15 cellular contexts compared by ENCODE assay signal in the genomic region with DNA sequence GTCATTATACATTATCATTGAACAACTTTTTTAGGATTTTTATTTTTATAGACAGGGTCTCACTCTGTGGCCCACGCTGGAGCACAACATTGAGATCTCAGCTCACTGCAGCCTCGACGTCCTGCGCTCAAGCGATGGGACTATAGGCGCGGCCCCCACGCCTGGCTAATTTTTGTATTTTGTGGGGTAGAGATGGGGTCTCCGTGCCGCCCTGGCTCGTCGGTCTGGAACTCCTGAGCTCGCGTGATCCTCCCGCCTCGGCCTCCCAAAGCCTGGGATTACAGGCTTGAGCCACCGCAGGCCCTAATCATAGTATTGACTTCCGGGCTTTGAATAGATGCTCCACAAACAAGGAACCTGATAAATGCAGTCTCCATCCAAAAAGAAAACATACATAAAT. TPM values are rescaled to one million over a fixed set of nuclear protein-coding genes. Genes with fewer than 3 reads are reported as not detected.
DNase-seq lines count a peak whose midpoint lies in the region; ATAC-seq, FAIRE-seq and TF ChIP-seq lines count a peak whose summit lies in the region.
"Had no signal": no experiment of that assay in that cellular context is flagged by ENCODE, and none has a peak within 500 bp of the region (broad histone marks: within the 10 kb centered on the region; RNA-seq: fewer than 3 reads in every experiment).

No MANE protein-coding gene starts in this region.

- 96% methylated on average over 18 of the region's 18 CpGs for WGBS in HepG2 (ENCODE audit: low lambda C conversion rate)
- 89% methylated on average over 8 of the region's 18 CpGs for WGBS in right lobe of liver (ENCODE audit: insufficient coverage, low coverage, low lambda C conversion rate, missing lambda C conversion rate)

- no peak for DNase-seq in HepG2 (ENCODE audit: low spot score)
- DNase-seq in right lobe of liver, result no peak
- no peak for DNase-seq in activated CD4-positive, alpha-beta memory T cell treated with anti-CD3 and anti-CD28 coated beads, Interleukin-2, amount 10 ng/mL, durations not matched to agents 7 days and 5 days
- no peak for DNase-seq in lower lobe of right lung
- no peak for DNase-seq in type B pancreatic cell (ENCODE audit: extremely low spot score, unreplicated experiment)
- no peak for DNase-seq in SIG-M5 treated with dmso at 0.1 percent for 504 hours (lab: John Stamatoyannopoulos, UW; ENCODE audit: unreplicated experiment)
- DNase-seq in NCI-H2196 (lab: John Stamatoyannopoulos, UW; ENCODE audit: unreplicated experiment), result no peak
- DNase-seq in CD1c-positive myeloid dendritic cell (ENCODE audit: extremely low spot score), result no peak
- DNase-seq: BE2C; GOT3; midbrain; NCI-H446 treated with DMSO at 0.1 percent for 48 hours; stimulated activated naive CD4-positive, alpha-beta T cell treated with Interleukin-2 at 50 U/mL for 16 hours had no signal

- H2AFZ ChIP-seq in HepG2 (ENCODE audit: low read length), result no peak overlapping the region

- 0 out of 2 replicates have a peak, but pooled peaks cover 7% of the 10 kb centered on the region for H4K20me1 ChIP-seq in HepG2 (ENCODE audit: insufficient read depth, low read length)

- ATAC-seq in HepG2, result no peak
- no peak for ATAC-seq in right lobe of liver
- ATAC-seq in lower lobe of right lung, result no peak
- ATAC-seq: Panc1 had no signal

- H3K9me3 ChIP-seq in HepG2 (ENCODE audit: low read length) (peaks cover 4% of the 10 kb centered on the region), right lobe of liver (no peaks in the 10 kb centered on the region), lower lobe of right lung (no peaks in the 10 kb centered on the region)
- H3K9me3 ChIP-seq: ascending aorta had no signal

- H3K4me2 ChIP-seq in HepG2 (ENCODE audit: low read depth, low read length), result peak overlapping the region; percentile 59

- peak overlapping the region; percentile 60 for H3K4me3 Mint-ChIP-seq in activated CD4-positive, alpha-beta memory T cell treated with anti-CD3 and anti-CD28 coated beads, Interleukin-2, amount 10 ng/mL, durations not matched to agents 7 days and 5 days
- peak overlapping the region; percentile 65 for H3K4me3 Mint-ChIP-seq in type B pancreatic cell

- in situ Hi-C loops in HepG2 (cut with HindIII; ENCODE audit: extremely low pct_ligation_motif_present, low pct_unique_long_range_greater_than_20kb), result no loop called here

- TF ChIP-seq CTCF in HepG2 (CRISPR knock-in tag; IDR thresholded peaks at IDR 0.05) (no peak), right lobe of liver (IDR thresholded peaks at IDR 0.05) (no peak), lower lobe of right lung (IDR thresholded peaks at IDR 0.05) (no peak), type B pancreatic cell (conservative IDR thresholded peaks at IDR 0.05) (no peak)

- H3K4me3 ChIP-seq in HepG2 (replicated peaks in 1 of 3; ENCODE audit: insufficient read depth in 1 of 3, low read depth in 2 of 3, low read length in 3 of 3) (peak overlapping the region in 1 of 3 experiments; percentile 87; a peak in 1 of 6 replicates), right lobe of liver (peak overlapping the region in 1 of 3 donors; percentile 69), lower lobe of right lung (peak overlapping the region; percentile 79)

- peaks cover 21% of the 10 kb centered on the region for H3K4me1 Mint-ChIP-seq in activated CD4-positive, alpha-beta memory T cell treated with anti-CD3 and anti-CD28 coated beads, Interleukin-2, amount 10 ng/mL, durations not matched to agents 7 days and 5 days
- H3K4me1 Mint-ChIP-seq in type B pancreatic cell (ENCODE audit: unreplicated experiment), result no peaks in the 10 kb centered on the region

- H3K27ac ChIP-seq in HepG2 (ENCODE audit: extremely low read length, insufficient read depth, low read length) (no peak overlapping the region), right lobe of liver (no peak overlapping the region), lower lobe of right lung (no peak overlapping the region)

- no peak for FAIRE-seq in HepG2 (lab: Jason Lieb, UNC)

- CTCF ChIA-PET in HepG2 (lab: Yijun Ruan, JAX; ENCODE audit: low intra/inter-chr PET ratio, low total read pairs), result no interaction called here
- CTCF ChIA-PET in activated CD4-positive, alpha-beta memory T cell treated with anti-CD3 and anti-CD28 coated beads, Interleukin-2, amount 10 ng/mL, durations not matched to agents 7 days and 5 days (lab: Charles Lee), result no interaction called here

- intact Hi-C loops in HepG2 (cut with micrococcal nuclease; ENCODE audit: unreplicated experiment), result no loop called here
- intact Hi-C loops in right lobe of liver (cut with DNase I), result no loop called here
- intact Hi-C loops in lower lobe of right lung (cut with DNase I), result no loop called here

- peaks cover 20% of the 10 kb centered on the region for H3K79me2 ChIP-seq in HepG2 (ENCODE audit: insufficient read depth, low read length)

- no peak overlapping the region for H3K27ac Mint-ChIP-seq in activated CD4-positive, alpha-beta memory T cell treated with anti-CD3 and anti-CD28 coated beads, Interleukin-2, amount 10 ng/mL, durations not matched to agents 7 days and 5 days
- H3K27ac Mint-ChIP-seq in type B pancreatic cell, result no peak overlapping the region

- BruUV-seq in HepG2 (replicated peaks; lab: Mats Ljungman, UMichigan), result TSS peak; percentile 83

- H3K36me3 ChIP-seq in HepG2 (replicated peaks in 1 of 2; ENCODE audit: control insufficient read depth in 1 of 2, insufficient read depth in 2 of 2, low read length in 2 of 2) (peaks cover 10 to 18% of the 10 kb centered on the region in 2 experiments; a peak in 4 of 5 replicates), right lobe of liver (peaks cover 0 to 14% (median 8%) of the 10 kb centered on the region in 4 donors), lower lobe of right lung (peaks cover 19% of the 10 kb centered on the region)

- TF ChIP-seq POLR2A in HepG2 (IDR thresholded peaks at IDR 0.05; ENCODE audit: insufficient read depth in 1 of 2, low read depth in 2 of 2, low read length in 2 of 2) (no peak), right lobe of liver (IDR thresholded peaks at IDR 0.05) (no peak)

- H3K27me3 ChIP-seq in HepG2 (ENCODE audit: control insufficient read depth in 1 of 2, insufficient read depth in 2 of 2, low read length in 2 of 2) (no peaks in the 10 kb centered on the region), right lobe of liver (no peaks in the 10 kb centered on the region), lower lobe of right lung (ENCODE audit: low read depth) (no peaks in the 10 kb centered on the region)
- H3K27me3 ChIP-seq: ascending aorta, BE2C had no signal

- H3K4me1 ChIP-seq in HepG2 (ENCODE audit: insufficient read depth, low read length) (peaks cover 33% of the 10 kb centered on the region), right lobe of liver (peaks cover 0 to 30% (median 15%) of the 10 kb centered on the region in 4 donors), lower lobe of right lung (peaks cover 23% of the 10 kb centered on the region)
- H3K4me1 ChIP-seq: BE2C had no signal

- no peaks in the 10 kb centered on the region for H3K27me3 Mint-ChIP-seq in activated CD4-positive, alpha-beta memory T cell treated with anti-CD3 and anti-CD28 coated beads, Interleukin-2, amount 10 ng/mL, durations not matched to agents 7 days and 5 days
- no peaks in the 10 kb centered on the region for H3K27me3 Mint-ChIP-seq in type B pancreatic cell

- H3K9ac ChIP-seq in HepG2 (ENCODE audit: insufficient read depth, low read depth, low read length), result no peak overlapping the region

- POLR2A ChIA-PET in HepG2 (lab: Yijun Ruan, JAX), result interaction anchor here (1.1 kb wide), 1 partner anchor 15 kb away, joined by 3 read pairs; no protein-coding TSS in a partner anchor
- POLR2A ChIA-PET in activated CD4-positive, alpha-beta memory T cell treated with anti-CD3 and anti-CD28 coated beads, Interleukin-2, amount 10 ng/mL, durations not matched to agents 7 days and 5 days (lab: Charles Lee), result no interaction called here

- no peak for TF ChIP-seq EP300 in HepG2 (IDR thresholded peaks at IDR 0.05; ENCODE audit: low read depth in 2 of 2, low read length in 2 of 2)
- TF ChIP-seq EP300 in HepG2 (CRISPR knock-in tag; IDR thresholded peaks at IDR 0.05; ENCODE audit: borderline replicate concordance), result no peak

- no peaks in the 10 kb centered on the region for H3K9me3 Mint-ChIP-seq in activated CD4-positive, alpha-beta memory T cell treated with anti-CD3 and anti-CD28 coated beads, Interleukin-2, amount 10 ng/mL, durations not matched to agents 7 days and 5 days
- peaks cover 6% of the 10 kb centered on the region for H3K9me3 Mint-ChIP-seq in type B pancreatic cell

- no peak for TF ChIP-seq RAD21 in HepG2 (CRISPR knock-in tag; IDR thresholded peaks at IDR 0.05)

- peaks cover 22% of the 10 kb centered on the region for H3K36me3 Mint-ChIP-seq in activated CD4-positive, alpha-beta memory T cell treated with anti-CD3 and anti-CD28 coated beads, Interleukin-2, amount 10 ng/mL, durations not matched to agents 7 days and 5 days (ENCODE audit: low read depth)
- H3K36me3 Mint-ChIP-seq in type B pancreatic cell, result peaks cover 9% of the 10 kb centered on the region

RNA-seq across cellular contexts. Expression of gene EDF1, which starts 1.4 kb away (rescaled TPM):
- 379 and 474 TPM in 2 replicates for total RNA-seq in HepG2 (2016; rRNA removed; fragmentation: Illumina TruSeq; extraction: Trizol)
- total RNA-seq in HepG2 (2016; cell fraction: cytosol; rRNA removed; fragmentation: Illumina TruSeq; extraction: Trizol; ENCODE audit: low read depth), result 152 and 180 TPM in 2 replicates
- 390 and 529 TPM in 2 replicates for total RNA-seq in HepG2 (2016; cell fraction: insoluble cytoplasmic fraction; rRNA removed; fragmentation: Illumina TruSeq; extraction: Trizol)
- total RNA-seq in HepG2 (2016; cell fraction: membrane; rRNA removed; fragmentation: Illumina TruSeq; extraction: Trizol), result 186 and 193 TPM in 2 replicates
- 157 and 160 TPM in 2 replicates for total RNA-seq in HepG2 (2016; cell fraction: nucleus; rRNA removed; fragmentation: Illumina TruSeq; extraction: Trizol)
- polyA plus RNA-seq in HepG2 (2011; rRNA removed), result 235 and 269 TPM in 2 replicates
- polyA plus RNA-seq in HepG2 (2011; cell fraction: cytosol; rRNA removed), result 392 and 430 TPM in 2 replicates
- polyA plus RNA-seq in HepG2 (2011; cell fraction: nucleus; rRNA removed), result 129 and 177 TPM in 2 replicates
- polyA plus RNA-seq in HepG2 (2012), result 257 and 326 TPM in 2 replicates
- polyA plus RNA-seq in HepG2 (2016; cell fraction: cytosol; fragmentation: Illumina TruSeq; extraction: Trizol; ENCODE audit: low read depth), result 191 and 202 TPM in 2 replicates
- polyA plus RNA-seq in HepG2 (2016; cell fraction: insoluble cytoplasmic fraction; fragmentation: Illumina TruSeq; extraction: Trizol; ENCODE audit: low read depth), result 553 and 620 TPM in 2 replicates
- 198 and 200 TPM in 2 replicates for polyA plus RNA-seq in HepG2 (2016; cell fraction: membrane; fragmentation: Illumina TruSeq; extraction: Trizol; ENCODE audit: low read depth)
- 307 and 322 TPM in 2 replicates for polyA plus RNA-seq in HepG2 (2016; cell fraction: nucleus; fragmentation: Illumina TruSeq; extraction: Trizol; ENCODE audit: insufficient read depth, low read depth)
- polyA minus RNA-seq in HepG2 (2011; rRNA and poly(A)+ RNA removed; ENCODE audit: low replicate concordance), result 34.3 and 99.7 TPM in 2 replicates
- 87.8 and 91.0 TPM in 2 replicates for polyA minus RNA-seq in HepG2 (2011; cell fraction: cytosol; rRNA and poly(A)+ RNA removed)
- polyA minus RNA-seq in HepG2 (2011; cell fraction: nucleus; rRNA and poly(A)+ RNA removed), result 84.2 and 94.6 TPM in 2 replicates
- 100 to 1,000 TPM; 216 to 486 (median 227) TPM for total RNA-seq in right lobe of liver
- 100 to 1,000 TPM; 301 to 316 TPM for total RNA-seq in activated CD4-positive, alpha-beta memory T cell treated with anti-CD3 and anti-CD28 coated beads, Interleukin-2, amount 10 ng/mL, durations not matched to agents 7 days and 5 days
- total RNA-seq in lower lobe of right lung, result 230 TPM
- 324 and 342 TPM in 2 replicates for total RNA-seq in type B pancreatic cell (ENCODE audit: low replicate concordance)

RNA-seq across cellular contexts. Expression of gene MAMDC4, which starts 15.3 kb away (rescaled TPM):
- total RNA-seq in HepG2 (2016; rRNA removed; fragmentation: Illumina TruSeq; extraction: Trizol) (1.2 and 6.0 TPM in 2 replicates), right lobe of liver (10 to 100 TPM in 4 of 6 experiments, 1 to 10 TPM in 2; 5.7 to 27.9 (median 22.5) TPM), lower lobe of right lung (13.5 TPM), type B pancreatic cell (ENCODE audit: low replicate concordance) (18.4 and 29.1 TPM in 2 replicates)
- 1.7 and 2.2 TPM in 2 replicates for total RNA-seq in HepG2 (2016; cell fraction: cytosol; rRNA removed; fragmentation: Illumina TruSeq; extraction: Trizol; ENCODE audit: low read depth)
- 1.0 and 7.5 TPM in 2 replicates for total RNA-seq in HepG2 (2016; cell fraction: insoluble cytoplasmic fraction; rRNA removed; fragmentation: Illumina TruSeq; extraction: Trizol)
- 0.83 and 1.1 TPM in 2 replicates for total RNA-seq in HepG2 (2016; cell fraction: membrane; rRNA removed; fragmentation: Illumina TruSeq; extraction: Trizol)
- 7.7 and 10.7 TPM in 2 replicates for total RNA-seq in HepG2 (2016; cell fraction: nucleus; rRNA removed; fragmentation: Illumina TruSeq; extraction: Trizol)
- polyA plus RNA-seq in HepG2 (2011; rRNA removed), result 6.8 and 7.9 TPM in 2 replicates
- 1.2 and 2.6 TPM in 2 replicates for polyA plus RNA-seq in HepG2 (2011; cell fraction: cytosol; rRNA removed)
- 170 and 232 TPM in 2 replicates for polyA plus RNA-seq in HepG2 (2011; cell fraction: nucleus; rRNA removed)
- 6.5 and 6.7 TPM in 2 replicates for polyA plus RNA-seq in HepG2 (2012)
- 0.48 and 0.49 TPM in 2 replicates for polyA plus RNA-seq in HepG2 (2016; cell fraction: cytosol; fragmentation: Illumina TruSeq; extraction: Trizol; ENCODE audit: low read depth)
- 1.2 and 1.3 TPM in 2 replicates for polyA plus RNA-seq in HepG2 (2016; cell fraction: insoluble cytoplasmic fraction; fragmentation: Illumina TruSeq; extraction: Trizol; ENCODE audit: low read depth)
- 0.57 and 0.68 TPM in 2 replicates for polyA plus RNA-seq in HepG2 (2016; cell fraction: membrane; fragmentation: Illumina TruSeq; extraction: Trizol; ENCODE audit: low read depth)
- 32.1 and 33.9 TPM in 2 replicates for polyA plus RNA-seq in HepG2 (2016; cell fraction: nucleus; fragmentation: Illumina TruSeq; extraction: Trizol; ENCODE audit: insufficient read depth, low read depth)
- polyA minus RNA-seq in HepG2 (2011; rRNA and poly(A)+ RNA removed; ENCODE audit: low replicate concordance), result 0.96 and 2.4 TPM in 2 replicates
- 0.69 and 1.2 TPM in 2 replicates for polyA minus RNA-seq in HepG2 (2011; cell fraction: cytosol; rRNA and poly(A)+ RNA removed)
- 8.8 and 10.9 TPM in 2 replicates for polyA minus RNA-seq in HepG2 (2011; cell fraction: nucleus; rRNA and poly(A)+ RNA removed)
- 10 to 100 TPM; 12.5 to 13.6 TPM for total RNA-seq in activated CD4-positive, alpha-beta memory T cell treated with anti-CD3 and anti-CD28 coated beads, Interleukin-2, amount 10 ng/mL, durations not matched to agents 7 days and 5 days

RNA-seq across cellular contexts. Expression of gene PHPT1, which starts 18.3 kb away (rescaled TPM):
- total RNA-seq in HepG2 (2016; rRNA removed; fragmentation: Illumina TruSeq; extraction: Trizol), result 155 and 192 TPM in 2 replicates
- 102 and 115 TPM in 2 replicates for total RNA-seq in HepG2 (2016; cell fraction: cytosol; rRNA removed; fragmentation: Illumina TruSeq; extraction: Trizol; ENCODE audit: low read depth)
- 166 and 201 TPM in 2 replicates for total RNA-seq in HepG2 (2016; cell fraction: insoluble cytoplasmic fraction; rRNA removed; fragmentation: Illumina TruSeq; extraction: Trizol)
- total RNA-seq in HepG2 (2016; cell fraction: membrane; rRNA removed; fragmentation: Illumina TruSeq; extraction: Trizol), result 119 and 147 TPM in 2 replicates
- total RNA-seq in HepG2 (2016; cell fraction: nucleus; rRNA removed; fragmentation: Illumina TruSeq; extraction: Trizol), result 76.8 and 86.8 TPM in 2 replicates
- 184 and 189 TPM in 2 replicates for polyA plus RNA-seq in HepG2 (2011; rRNA removed)
- 184 and 289 TPM in 2 replicates for polyA plus RNA-seq in HepG2 (2011; cell fraction: cytosol; rRNA removed)
- polyA plus RNA-seq in HepG2 (2011; cell fraction: nucleus; rRNA removed), result 352 and 483 TPM in 2 replicates
- polyA plus RNA-seq in HepG2 (2012), result 109 and 121 TPM in 2 replicates
- polyA plus RNA-seq in HepG2 (2016; cell fraction: cytosol; fragmentation: Illumina TruSeq; extraction: Trizol; ENCODE audit: low read depth), result 97.4 and 122 TPM in 2 replicates
- 136 and 146 TPM in 2 replicates for polyA plus RNA-seq in HepG2 (2016; cell fraction: insoluble cytoplasmic fraction; fragmentation: Illumina TruSeq; extraction: Trizol; ENCODE audit: low read depth)
- 95.2 and 109 TPM in 2 replicates for polyA plus RNA-seq in HepG2 (2016; cell fraction: membrane; fragmentation: Illumina TruSeq; extraction: Trizol; ENCODE audit: low read depth)
- 167 and 176 TPM in 2 replicates for polyA plus RNA-seq in HepG2 (2016; cell fraction: nucleus; fragmentation: Illumina TruSeq; extraction: Trizol; ENCODE audit: insufficient read depth, low read depth)
- polyA minus RNA-seq in HepG2 (2011; rRNA and poly(A)+ RNA removed; ENCODE audit: low replicate concordance), result 32.0 and 34.3 TPM in 2 replicates
- 21.5 and 26.7 TPM in 2 replicates for polyA minus RNA-seq in HepG2 (2011; cell fraction: cytosol; rRNA and poly(A)+ RNA removed)
- 33.4 and 39.9 TPM in 2 replicates for polyA minus RNA-seq in HepG2 (2011; cell fraction: nucleus; rRNA and poly(A)+ RNA removed)
- total RNA-seq in right lobe of liver, result 10 to 100 TPM; 30.5 to 66.6 (median 49.3) TPM
- 10 to 100 TPM; 82.3 to 85.4 TPM for total RNA-seq in activated CD4-positive, alpha-beta memory T cell treated with anti-CD3 and anti-CD28 coated beads, Interleukin-2, amount 10 ng/mL, durations not matched to agents 7 days and 5 days
- 93.6 TPM for total RNA-seq in lower lobe of right lung
- total RNA-seq in type B pancreatic cell (ENCODE audit: low replicate concordance), result 176 and 199 TPM in 2 replicates

RNA-seq across cellular contexts. Expression of gene TRAF2, which starts 18.8 kb away (rescaled TPM):
- 13.4 and 13.6 TPM in 2 replicates for total RNA-seq in HepG2 (2016; rRNA removed; fragmentation: Illumina TruSeq; extraction: Trizol)
- total RNA-seq in HepG2 (2016; cell fraction: cytosol; rRNA removed; fragmentation: Illumina TruSeq; extraction: Trizol; ENCODE audit: low read depth), result 2.6 and 2.9 TPM in 2 replicates
- 12.1 and 13.9 TPM in 2 replicates for total RNA-seq in HepG2 (2016; cell fraction: insoluble cytoplasmic fraction; rRNA removed; fragmentation: Illumina TruSeq; extraction: Trizol)
- 4.8 and 6.0 TPM in 2 replicates for total RNA-seq in HepG2 (2016; cell fraction: membrane; rRNA removed; fragmentation: Illumina TruSeq; extraction: Trizol)
- total RNA-seq in HepG2 (2016; cell fraction: nucleus; rRNA removed; fragmentation: Illumina TruSeq; extraction: Trizol), result 10.7 and 13.3 TPM in 2 replicates
- polyA plus RNA-seq in HepG2 (2011; rRNA removed), result 12.4 and 15.5 TPM in 2 replicates
- polyA plus RNA-seq in HepG2 (2011; cell fraction: cytosol; rRNA removed), result 8.6 and 12.5 TPM in 2 replicates
- polyA plus RNA-seq in HepG2 (2011; cell fraction: nucleus; rRNA removed), result 30.8 and 35.5 TPM in 2 replicates
- polyA plus RNA-seq in HepG2 (2012), result 7.0 and 8.7 TPM in 2 replicates
- 1.7 and 2.3 TPM in 2 replicates for polyA plus RNA-seq in HepG2 (2016; cell fraction: cytosol; fragmentation: Illumina TruSeq; extraction: Trizol; ENCODE audit: low read depth)
- 11.2 and 13.9 TPM in 2 replicates for polyA plus RNA-seq in HepG2 (2016; cell fraction: insoluble cytoplasmic fraction; fragmentation: Illumina TruSeq; extraction: Trizol; ENCODE audit: low read depth)
- polyA plus RNA-seq in HepG2 (2016; cell fraction: membrane; fragmentation: Illumina TruSeq; extraction: Trizol; ENCODE audit: low read depth), result 3.5 and 4.0 TPM in 2 replicates
- polyA plus RNA-seq in HepG2 (2016; cell fraction: nucleus; fragmentation: Illumina TruSeq; extraction: Trizol; ENCODE audit: insufficient read depth, low read depth), result 24.7 and 26.6 TPM in 2 replicates
- 25.6 and 44.8 TPM in 2 replicates for polyA minus RNA-seq in HepG2 (2011; rRNA and poly(A)+ RNA removed; ENCODE audit: low replicate concordance)
- polyA minus RNA-seq in HepG2 (2011; cell fraction: cytosol; rRNA and poly(A)+ RNA removed), result 10.1 and 12.2 TPM in 2 replicates
- polyA minus RNA-seq in HepG2 (2011; cell fraction: nucleus; rRNA and poly(A)+ RNA removed), result 13.0 and 15.2 TPM in 2 replicates
- total RNA-seq in right lobe of liver, result 1 to 10 TPM; 5.8 to 8.8 (median 7.1) TPM
- total RNA-seq in activated CD4-positive, alpha-beta memory T cell treated with anti-CD3 and anti-CD28 coated beads, Interleukin-2, amount 10 ng/mL, durations not matched to agents 7 days and 5 days, result 10 to 100 TPM; 43.6 to 45.7 TPM
- 16.5 TPM for total RNA-seq in lower lobe of right lung
- 19.4 and 22.3 TPM in 2 replicates for total RNA-seq in type B pancreatic cell (ENCODE audit: low replicate concordance)

RNA-seq across cellular contexts. Expression of gene AJM1, which starts 25.2 kb away (rescaled TPM):
- total RNA-seq in HepG2 (2016; rRNA removed; fragmentation: Illumina TruSeq; extraction: Trizol) (0.48 and 1.1 TPM in 2 replicates), right lobe of liver (1 to 10 TPM; 1.7 to 2.8 (median 2.6) TPM), lower lobe of right lung (3.5 TPM), type B pancreatic cell (ENCODE audit: low replicate concordance) (3.2 and 3.6 TPM in 2 replicates)
- total RNA-seq in HepG2 (2016; cell fraction: cytosol; rRNA removed; fragmentation: Illumina TruSeq; extraction: Trizol; ENCODE audit: low read depth), result 0.61 and 0.71 TPM in 2 replicates
- total RNA-seq in HepG2 (2016; cell fraction: insoluble cytoplasmic fraction; rRNA removed; fragmentation: Illumina TruSeq; extraction: Trizol), result 0.30 and 1.00 TPM in 2 replicates
- total RNA-seq in HepG2 (2016; cell fraction: membrane; rRNA removed; fragmentation: Illumina TruSeq; extraction: Trizol), result 0.59 and 0.90 TPM in 2 replicates
- 1.0 TPM in 2 replicates for total RNA-seq in HepG2 (2016; cell fraction: nucleus; rRNA removed; fragmentation: Illumina TruSeq; extraction: Trizol)
- polyA plus RNA-seq in HepG2 (2011; rRNA removed), result 1.2 and 1.4 TPM in 2 replicates
- 0.45 and 0.97 TPM in 2 replicates for polyA plus RNA-seq in HepG2 (2011; cell fraction: cytosol; rRNA removed)
- 22.1 and 27.9 TPM in 2 replicates for polyA plus RNA-seq in HepG2 (2011; cell fraction: nucleus; rRNA removed)
- polyA plus RNA-seq in HepG2 (2012), result 2.2 TPM in 2 replicates
- polyA plus RNA-seq in HepG2 (2016; cell fraction: cytosol; fragmentation: Illumina TruSeq; extraction: Trizol; ENCODE audit: low read depth), result 0.40 and 0.78 TPM in 2 replicates
- polyA plus RNA-seq in HepG2 (2016; cell fraction: insoluble cytoplasmic fraction; fragmentation: Illumina TruSeq; extraction: Trizol; ENCODE audit: low read depth), result 0.61 and 0.74 TPM in 2 replicates
- 0.52 and 0.76 TPM in 2 replicates for polyA plus RNA-seq in HepG2 (2016; cell fraction: membrane; fragmentation: Illumina TruSeq; extraction: Trizol; ENCODE audit: low read depth)
- polyA plus RNA-seq in HepG2 (2016; cell fraction: nucleus; fragmentation: Illumina TruSeq; extraction: Trizol; ENCODE audit: insufficient read depth, low read depth), result 4.1 and 4.6 TPM in 2 replicates
- 0.77 and 1.1 TPM in 2 replicates for polyA minus RNA-seq in HepG2 (2011; rRNA and poly(A)+ RNA removed; ENCODE audit: low replicate concordance)
- 1.5 and 1.8 TPM in 2 replicates for polyA minus RNA-seq in HepG2 (2011; cell fraction: cytosol; rRNA and poly(A)+ RNA removed)
- 3.0 and 3.3 TPM in 2 replicates for polyA minus RNA-seq in HepG2 (2011; cell fraction: nucleus; rRNA and poly(A)+ RNA removed)
- total RNA-seq in activated CD4-positive, alpha-beta memory T cell treated with anti-CD3 and anti-CD28 coated beads, Interleukin-2, amount 10 ng/mL, durations not matched to agents 7 days and 5 days, result 1 to 10 TPM; 8.7 TPM
